Comparison of ENCODE assay signal across 2 cellular contexts in the genomic region with DNA sequence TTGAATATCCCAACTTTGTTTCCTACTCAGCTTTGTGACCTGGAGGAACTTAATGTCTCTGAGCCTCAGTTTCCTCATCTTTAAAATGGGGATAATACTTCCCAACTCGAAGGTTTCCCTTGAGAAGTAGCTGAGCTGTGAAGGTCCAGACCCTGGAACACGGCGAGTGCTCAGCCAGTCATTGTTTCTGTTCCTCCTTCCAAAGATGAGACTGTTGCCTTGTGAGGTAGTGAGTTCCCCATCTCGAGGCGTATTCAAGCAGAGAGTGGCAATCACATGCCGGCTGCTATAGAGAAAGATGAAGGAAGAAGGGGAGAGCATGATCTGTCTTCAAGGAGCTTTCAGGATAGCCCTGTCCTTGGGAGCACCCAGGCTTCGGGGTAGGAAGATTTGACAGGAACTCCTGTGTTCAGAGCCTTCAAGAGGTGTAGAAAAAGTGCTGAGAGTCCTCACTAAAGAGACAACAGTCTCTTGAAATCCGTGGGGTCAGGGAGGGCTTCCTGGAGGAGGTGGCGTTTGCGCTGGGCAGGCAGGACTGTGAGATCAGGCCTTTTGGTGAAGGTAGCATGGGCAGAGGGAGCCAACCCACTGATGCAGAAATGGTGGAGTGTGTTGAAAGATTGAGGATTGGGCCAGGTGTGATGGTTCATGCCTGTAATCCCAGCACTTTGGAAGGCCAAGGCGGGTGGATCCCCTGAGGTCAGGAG.
TF ChIP-seq lines count a peak whose summit lies in the region.

No MANE protein-coding gene starts in this region.

TF ChIP-seq in HepG2, 621 proteins besides CTCF, POLR2A, EP300 and RAD21:
- TF ChIP-seq, protein P1, sequence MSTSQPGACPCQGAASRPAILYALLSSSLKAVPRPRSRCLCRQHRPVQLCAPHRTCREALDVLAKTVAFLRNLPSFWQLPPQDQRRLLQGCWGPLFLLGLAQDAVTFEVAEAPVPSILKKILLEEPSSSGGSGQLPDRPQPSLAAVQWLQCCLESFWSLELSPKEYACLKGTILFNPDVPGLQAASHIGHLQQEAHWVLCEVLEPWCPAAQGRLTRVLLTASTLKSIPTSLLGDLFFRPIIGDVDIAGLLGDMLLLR (CRISPR knock-in tag; IDR thresholded peaks at IDR 0.05), result no peak
- peak; percentile 28 for TF ChIP-seq ZFP36 (IDR thresholded peaks at IDR 0.05; ENCODE audit: borderline replicate concordance, low read depth, low read length, partially characterized antibody)

TF ChIP-seq in K562, 482 proteins besides CTCF, POLR2A, EP300 and RAD21:
- TF ChIP-seq KDM1A (IDR thresholded peaks at IDR 0.05), result 0 out of 4 replicates have a peak, but pooled peaks of 1 of the 2 experiments have one; percentile 12
- peak; percentile 46 for TF ChIP-seq CHD4 (IDR thresholded peaks at IDR 0.05; ENCODE audit: insufficient read depth, insufficient replicate concordance, low read depth, low read length, poor library complexity, severe bottlenecking)
- TF ChIP-seq, protein P2, sequence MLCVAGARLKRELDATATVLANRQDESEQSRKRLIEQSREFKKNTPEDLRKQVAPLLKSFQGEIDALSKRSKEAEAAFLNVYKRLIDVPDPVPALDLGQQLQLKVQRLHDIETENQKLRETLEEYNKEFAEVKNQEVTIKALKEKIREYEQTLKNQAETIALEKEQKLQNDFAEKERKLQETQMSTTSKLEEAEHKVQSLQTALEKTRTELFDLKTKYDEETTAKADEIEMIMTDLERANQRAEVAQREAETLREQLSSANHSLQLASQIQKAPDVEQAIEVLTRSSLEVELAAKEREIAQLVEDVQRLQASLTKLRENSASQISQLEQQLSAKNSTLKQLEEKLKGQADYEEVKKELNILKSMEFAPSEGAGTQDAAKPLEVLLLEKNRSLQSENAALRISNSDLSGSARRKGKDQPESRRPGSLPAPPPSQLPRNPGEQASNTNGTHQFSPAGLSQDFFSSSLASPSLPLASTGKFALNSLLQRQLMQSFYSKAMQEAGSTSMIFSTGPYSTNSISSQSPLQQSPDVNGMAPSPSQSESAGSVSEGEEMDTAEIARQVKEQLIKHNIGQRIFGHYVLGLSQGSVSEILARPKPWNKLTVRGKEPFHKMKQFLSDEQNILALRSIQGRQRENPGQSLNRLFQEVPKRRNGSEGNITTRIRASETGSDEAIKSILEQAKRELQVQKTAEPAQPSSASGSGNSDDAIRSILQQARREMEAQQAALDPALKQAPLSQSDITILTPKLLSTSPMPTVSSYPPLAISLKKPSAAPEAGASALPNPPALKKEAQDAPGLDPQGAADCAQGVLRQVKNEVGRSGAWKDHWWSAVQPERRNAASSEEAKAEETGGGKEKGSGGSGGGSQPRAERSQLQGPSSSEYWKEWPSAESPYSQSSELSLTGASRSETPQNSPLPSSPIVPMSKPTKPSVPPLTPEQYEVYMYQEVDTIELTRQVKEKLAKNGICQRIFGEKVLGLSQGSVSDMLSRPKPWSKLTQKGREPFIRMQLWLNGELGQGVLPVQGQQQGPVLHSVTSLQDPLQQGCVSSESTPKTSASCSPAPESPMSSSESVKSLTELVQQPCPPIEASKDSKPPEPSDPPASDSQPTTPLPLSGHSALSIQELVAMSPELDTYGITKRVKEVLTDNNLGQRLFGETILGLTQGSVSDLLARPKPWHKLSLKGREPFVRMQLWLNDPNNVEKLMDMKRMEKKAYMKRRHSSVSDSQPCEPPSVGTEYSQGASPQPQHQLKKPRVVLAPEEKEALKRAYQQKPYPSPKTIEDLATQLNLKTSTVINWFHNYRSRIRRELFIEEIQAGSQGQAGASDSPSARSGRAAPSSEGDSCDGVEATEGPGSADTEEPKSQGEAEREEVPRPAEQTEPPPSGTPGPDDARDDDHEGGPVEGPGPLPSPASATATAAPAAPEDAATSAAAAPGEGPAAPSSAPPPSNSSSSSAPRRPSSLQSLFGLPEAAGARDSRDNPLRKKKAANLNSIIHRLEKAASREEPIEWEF (CRISPR knock-in tag; IDR thresholded peaks at IDR 0.05), result no peak
- peak; percentile 80 for TF ChIP-seq ZFP36 (IDR thresholded peaks at IDR 0.05; ENCODE audit: low read depth, low read length, partially characterized antibody)
